In the genomic region with DNA sequence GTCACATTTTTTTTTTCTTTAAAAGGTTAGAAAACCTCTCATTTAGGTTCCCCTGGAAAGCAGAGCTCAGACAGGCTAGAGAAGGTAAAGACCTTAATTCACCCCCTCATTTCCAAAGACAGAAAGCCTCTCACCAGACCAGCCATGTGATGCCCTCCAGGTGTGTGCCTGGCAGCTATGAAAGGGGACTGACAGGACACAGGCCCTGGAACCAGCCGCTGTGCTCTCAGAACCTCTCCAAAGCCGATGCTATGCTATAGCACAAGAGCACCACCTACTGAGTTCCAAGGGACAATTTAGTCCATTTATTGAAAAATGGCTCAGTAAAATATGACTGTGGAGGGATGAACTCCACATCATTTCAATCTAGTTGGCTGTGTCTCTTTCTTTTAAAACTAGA, we compare ENCODE assay signal across 8 cellular contexts. TPM values are rescaled to one million over a fixed set of nuclear protein-coding genes. Genes with fewer than 3 reads are reported as not detected.
DNase-seq lines count a peak whose midpoint lies in the region; ATAC-seq and TF ChIP-seq lines count a peak whose summit lies in the region.

No MANE protein-coding gene starts in this region.

- H3K9ac ChIP-seq in liver (ENCODE audit: low read depth in 1 of 2, low read length in 2 of 2): no peak overlapping the region

- no peaks in the 10 kb centered on the region for H3K36me3 Mint-ChIP-seq in MCF 10A (ENCODE audit: insufficient read depth, unreplicated experiment)

- CTCF ChIA-PET in MCF 10A (lab: Yijun Ruan, JAX): interaction anchor here (0.6 to 1.3 kb wide), 10 partner anchors 19 to 593 kb away, joined by 3 to 6 read pairs (median 4); no protein-coding TSS in a partner anchor

- H3K36me3 ChIP-seq in breast epithelium: no peaks in the 10 kb centered on the region
- no peaks in the 10 kb centered on the region for H3K36me3 ChIP-seq in body of pancreas (replicated peaks in 1 of 2; ENCODE audit: insufficient read depth in 1 of 2, low read depth in 2 of 2)
- no peaks in the 10 kb centered on the region for H3K36me3 ChIP-seq in liver (ENCODE audit: control insufficient read depth in 4 of 4, insufficient read depth in 3 of 4, low read depth in 1 of 4, low read length in 3 of 4)
- H3K36me3 ChIP-seq in MG63: no peaks in the 10 kb centered on the region

- DNase-seq in MCF 10A (ENCODE audit: unreplicated experiment): peak; percentile 29
- no peak for DNase-seq in breast epithelium (ENCODE audit: low spot score in 2 of 2)
- DNase-seq in NCI-H2107 treated with DMSO at 0.1 percent for 48 hours (lab: John Stamatoyannopoulos, UW; ENCODE audit: unreplicated experiment): peak; percentile 86
- DNase-seq in body of pancreas: peak; percentile 53 to 87 (median 79)
- no peak for DNase-seq in activated effector memory CD4-positive, alpha-beta T cell treated with anti-CD3 and anti-CD28 coated beads, Interleukin-2, amount 50 U/mL, for 16 hours
- DNase-seq in MG63: no peak

- no peaks in the 10 kb centered on the region for H3K4me1 Mint-ChIP-seq in MCF 10A (ENCODE audit: insufficient read depth, unreplicated experiment)

- H3K9me3 ChIP-seq in breast epithelium (no peaks in the 10 kb centered on the region), body of pancreas (no peaks in the 10 kb centered on the region), liver (ENCODE audit: control insufficient read depth in 4 of 4, low read length in 3 of 4) (no peaks in the 10 kb centered on the region), MG63 (no peaks in the 10 kb centered on the region)

- H3K27me3 ChIP-seq in breast epithelium (no peaks in the 10 kb centered on the region), body of pancreas (no peaks in the 10 kb centered on the region), liver (ENCODE audit: control insufficient read depth in 4 of 4, insufficient read depth in 4 of 4, low read length in 3 of 4) (no peaks in the 10 kb centered on the region), MG63 (no peaks in the 10 kb centered on the region)

- H3K4me1 ChIP-seq in breast epithelium: no peaks in the 10 kb centered on the region
- peaks cover 44% of the 10 kb centered on the region for H3K4me1 ChIP-seq in body of pancreas
- H3K4me1 ChIP-seq in liver (ENCODE audit: control insufficient read depth in 4 of 4, insufficient read depth in 4 of 4, low read length in 3 of 4): peaks cover 0 to 25% (median 15%) of the 10 kb centered on the region in 4 donors

- ATAC-seq in body of pancreas (peak; percentile 77), HG02884 (IDR thresholded peaks at IDR 0.05; ENCODE audit: unreplicated experiment) (no peak)

- TF ChIP-seq CTCF in MCF 10A (IDR thresholded peaks at IDR 0.05; ENCODE audit: unreplicated experiment) (no peak), breast epithelium (IDR thresholded peaks at IDR 0.05) (no peak), body of pancreas (IDR thresholded peaks at IDR 0.05) (peak; percentile 17 to 77 (median 53)), liver (IDR thresholded peaks at IDR 0.05; ENCODE audit: low read depth, low read length, missing input control) (peak; percentile 21)

- H3K27ac Mint-ChIP-seq in MCF 10A (ENCODE audit: low read depth, unreplicated experiment): no peak overlapping the region

- BruUV-seq in MCF 10A (replicated peaks; lab: Mats Ljungman, UMichigan): no TSS peak

- POLR2A ChIA-PET in MCF 10A (lab: Yijun Ruan, JAX): interaction anchor here (0.8 kb wide), 1 partner anchor 859 kb away, joined by 3 read pairs; no protein-coding TSS in a partner anchor

- H3K4me3 Mint-ChIP-seq in MCF 10A (ENCODE audit: unreplicated experiment): no peak overlapping the region

- no peaks in the 10 kb centered on the region for H3K27me3 Mint-ChIP-seq in MCF 10A (ENCODE audit: insufficient read depth, unreplicated experiment)

- H3K9me3 Mint-ChIP-seq in MCF 10A (ENCODE audit: unreplicated experiment): no peaks in the 10 kb centered on the region

- TF ChIP-seq POLR2A in breast epithelium (IDR thresholded peaks at IDR 0.05) (no peak), body of pancreas (IDR thresholded peaks at IDR 0.05) (no peak)

- no peak overlapping the region for H3K4me3 ChIP-seq in breast epithelium
- H3K4me3 ChIP-seq in body of pancreas: no peak overlapping the region
- H3K4me3 ChIP-seq in liver (ENCODE audit: low read depth in 1 of 3, low read length in 3 of 3): no peak overlapping the region
- no peak overlapping the region for H3K4me3 ChIP-seq in MG63

- WGBS in body of pancreas, 2 donors: 29 to 30% methylated on average over 2 of the region's 2 CpGs
- 69% methylated on average over 2 of the region's 2 CpGs for WGBS in liver

- peak; percentile 69 to 76 for TF ChIP-seq RAD21 in liver (IDR thresholded peaks at IDR 0.05)

- H3K27ac ChIP-seq in breast epithelium (no peak overlapping the region), body of pancreas (peak overlapping the region in 1 of 4 donors; percentile 36), liver (ENCODE audit: low read depth in 1 of 2, low read length in 2 of 2) (no peak overlapping the region)

- intact Hi-C loops in MCF 10A (cut with micrococcal nuclease) (loop anchor here (5.0 kb wide), 3 partner anchors 239 to 1049 kb away; no protein-coding TSS in a partner anchor), breast epithelium (cut with DNase I; ENCODE audit: low total_unique reads) (no loop called here), body of pancreas (cut with DNase I) (no loop called here)

TF ChIP-seq in liver, 16 proteins besides CTCF, POLR2A, EP300 and RAD21:
- TF ChIP-seq GABPA (IDR thresholded peaks at IDR 0.05 in 1 of 2, conservative IDR thresholded peaks at IDR 0.05 in 1 of 2) (no peak), HNF4A (conservative IDR thresholded peaks at IDR 0.05) (no peak), ZBTB33 (IDR thresholded peaks at IDR 0.05) (no peak), SP1 (IDR thresholded peaks at IDR 0.05) (no peak), ATF3 (IDR thresholded peaks at IDR 0.05) (no peak), FOXA2 (IDR thresholded peaks at IDR 0.05) (no peak)
- TF ChIP-seq, protein P1, sequence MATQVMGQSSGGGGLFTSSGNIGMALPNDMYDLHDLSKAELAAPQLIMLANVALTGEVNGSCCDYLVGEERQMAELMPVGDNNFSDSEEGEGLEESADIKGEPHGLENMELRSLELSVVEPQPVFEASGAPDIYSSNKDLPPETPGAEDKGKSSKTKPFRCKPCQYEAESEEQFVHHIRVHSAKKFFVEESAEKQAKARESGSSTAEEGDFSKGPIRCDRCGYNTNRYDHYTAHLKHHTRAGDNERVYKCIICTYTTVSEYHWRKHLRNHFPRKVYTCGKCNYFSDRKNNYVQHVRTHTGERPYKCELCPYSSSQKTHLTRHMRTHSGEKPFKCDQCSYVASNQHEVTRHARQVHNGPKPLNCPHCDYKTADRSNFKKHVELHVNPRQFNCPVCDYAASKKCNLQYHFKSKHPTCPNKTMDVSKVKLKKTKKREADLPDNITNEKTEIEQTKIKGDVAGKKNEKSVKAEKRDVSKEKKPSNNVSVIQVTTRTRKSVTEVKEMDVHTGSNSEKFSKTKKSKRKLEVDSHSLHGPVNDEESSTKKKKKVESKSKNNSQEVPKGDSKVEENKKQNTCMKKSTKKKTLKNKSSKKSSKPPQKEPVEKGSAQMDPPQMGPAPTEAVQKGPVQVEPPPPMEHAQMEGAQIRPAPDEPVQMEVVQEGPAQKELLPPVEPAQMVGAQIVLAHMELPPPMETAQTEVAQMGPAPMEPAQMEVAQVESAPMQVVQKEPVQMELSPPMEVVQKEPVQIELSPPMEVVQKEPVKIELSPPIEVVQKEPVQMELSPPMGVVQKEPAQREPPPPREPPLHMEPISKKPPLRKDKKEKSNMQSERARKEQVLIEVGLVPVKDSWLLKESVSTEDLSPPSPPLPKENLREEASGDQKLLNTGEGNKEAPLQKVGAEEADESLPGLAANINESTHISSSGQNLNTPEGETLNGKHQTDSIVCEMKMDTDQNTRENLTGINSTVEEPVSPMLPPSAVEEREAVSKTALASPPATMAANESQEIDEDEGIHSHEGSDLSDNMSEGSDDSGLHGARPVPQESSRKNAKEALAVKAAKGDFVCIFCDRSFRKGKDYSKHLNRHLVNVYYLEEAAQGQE (IDR thresholded peaks at IDR 0.05): no peak
- TF ChIP-seq, protein P2, sequence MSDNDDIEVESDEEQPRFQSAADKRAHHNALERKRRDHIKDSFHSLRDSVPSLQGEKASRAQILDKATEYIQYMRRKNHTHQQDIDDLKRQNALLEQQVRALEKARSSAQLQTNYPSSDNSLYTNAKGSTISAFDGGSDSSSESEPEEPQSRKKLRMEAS (IDR thresholded peaks at IDR 0.05): no peak

RNA-seq across cellular contexts. Expression of gene FANCC, which starts 48.8 kb away (rescaled TPM):
- total RNA-seq in MCF 10A (2022): 9.6 and 12.1 TPM in 2 replicates
- total RNA-seq in breast epithelium: 10 to 100 TPM in 1 of 3 donors, 1 to 10 TPM in 2; 4.2 to 11.4 (median 9.2) TPM
- 10 to 100 TPM in 1 of 2 donors, 1 to 10 TPM in 1; 7.5 to 12.5 TPM for total RNA-seq in body of pancreas
- 10 to 100 TPM in 1 of 2 donors, 1 to 10 TPM in 1; 8.3 to 32.4 TPM for total RNA-seq in liver
- 10 to 100 TPM in 1 of 2 donors, 1 to 10 TPM in 1; 9.3 to 13.7 TPM for polyA plus RNA-seq in liver
- total RNA-seq in MG63 (2014; rRNA removed; shearing (Covaris generic); ENCODE audit: low replicate concordance): 10.7 and 22.2 TPM in 2 replicates

Comparison
In these comparisons a context has a peak if more than half of its experiments do, and no peak if none do; other contexts are left out.
1. DNase-seq: peak in MCF 10A (single experiment), NCI-H2107 treated with DMSO at 0.1 percent for 48 hours (single experiment) and body of pancreas (4 of 4); none in breast epithelium (0 of 2), activated effector memory CD4-positive, alpha-beta T cell treated with anti-CD3 and anti-CD28 coated beads, Interleukin-2, amount 50 U/mL, for 16 hours (single experiment) and MG63 (single experiment).
2. CTCF ChIP-seq: peak in body of pancreas (7 of 7) and liver (single experiment); none in MCF 10A (single experiment) and breast epithelium (0 of 3).